15 cellular contexts compared by ENCODE assay signal in the genomic region with DNA sequence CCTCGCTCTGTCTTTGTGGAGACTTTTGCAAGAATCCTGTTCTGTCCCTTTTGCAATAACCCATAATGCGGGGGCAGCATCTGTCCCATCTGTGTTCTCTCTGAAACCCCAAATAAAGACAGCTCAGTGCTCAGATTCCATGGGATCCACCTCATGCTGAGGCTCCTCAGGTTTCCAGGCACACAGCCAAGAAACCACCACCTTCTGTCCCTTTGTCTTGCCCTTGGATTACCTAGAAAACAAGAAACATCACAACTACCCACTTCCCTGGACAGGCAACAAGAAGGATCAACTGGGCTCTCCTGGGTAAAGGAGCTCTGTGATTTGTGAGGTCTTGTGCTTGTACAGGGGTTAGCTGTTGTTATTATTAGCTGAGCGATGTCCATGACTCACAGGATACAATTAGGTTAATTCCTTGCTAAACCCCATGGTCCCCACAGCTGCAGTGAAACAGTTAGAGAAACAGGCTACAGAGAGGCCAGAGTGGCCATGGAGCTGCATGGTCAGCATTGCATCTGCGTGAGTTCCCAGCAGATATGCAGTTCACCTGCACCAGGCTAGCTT. TPM values are rescaled to one million over a fixed set of nuclear protein-coding genes. Genes with fewer than 3 reads are reported as not detected.
DNase-seq lines count a peak whose midpoint lies in the region; ATAC-seq, FAIRE-seq and TF ChIP-seq lines count a peak whose summit lies in the region.
"Had no signal": no experiment of that assay in that cellular context is flagged by ENCODE, and none has a peak within 500 bp of the region (broad histone marks: within the 10 kb centered on the region; RNA-seq: fewer than 3 reads in every experiment).

No MANE protein-coding gene starts in this region.

- H4K20me1 ChIP-seq in GM23248 (ENCODE audit: insufficient read depth) = no peaks in the 10 kb centered on the region

- H3K9me2 ChIP-seq in GM23248 (ENCODE audit: insufficient read depth) = no peaks in the 10 kb centered on the region

- no peak overlapping the region for H3K27ac ChIP-seq in GM23248
- H3K27ac ChIP-seq in SJCRH30 = 0 out of 2 replicates have a peak overlapping the region, but pooled peaks have one; percentile 21
- peak overlapping the region in 1 of 2 donors; percentile 16 for H3K27ac ChIP-seq in right atrium auricular region
- H3K27ac ChIP-seq in skeletal muscle tissue (ENCODE audit: low read depth, low read length) = peak overlapping the region; percentile 96
- H3K27ac ChIP-seq: KMS-11, spleen had no signal

- H3K9ac ChIP-seq in GM23248 = no peak overlapping the region
- peak overlapping the region; percentile 3 to 70 (median 66) for H3K9ac ChIP-seq in skeletal muscle tissue (ENCODE audit: low read depth in 1 of 3, low read length in 3 of 3)
- H3K9ac ChIP-seq: KMS-11 had no signal

- no peak overlapping the region for H3K4me3 ChIP-seq in GM23248
- no peak overlapping the region for H3K4me3 ChIP-seq in SJCRH30
- no peak overlapping the region for H3K4me3 ChIP-seq in right atrium auricular region
- H3K4me3 ChIP-seq in skeletal muscle tissue (ENCODE audit: low read length in 3 of 3) = peak overlapping the region in 2 of 3 donors; percentile 49 to 53
- H3K4me3 ChIP-seq: spleen had no signal

- peak overlapping the region; percentile 67 for H3K4me2 ChIP-seq in GM23248 (ENCODE audit: unreplicated experiment)
- H3K4me2 ChIP-seq: KMS-11 had no signal

- H3F3A ChIP-seq in GM23248 (ENCODE audit: insufficient read depth) = peaks cover 9% of the 10 kb centered on the region; the same call in 1 of the 2 replicates

- H3K36me3 ChIP-seq in GM23248 (ENCODE audit: low read depth) (no peaks in the 10 kb centered on the region), SJCRH30 (no peaks in the 10 kb centered on the region), right atrium auricular region (no peaks in the 10 kb centered on the region), skeletal muscle tissue (ENCODE audit: control insufficient read depth in 3 of 3, insufficient read depth in 3 of 3, low read length in 3 of 3) (no peaks in the 10 kb centered on the region)
- H3K36me3 ChIP-seq: spleen had no signal

- WGBS in GM23248 (ENCODE audit: low coverage in 1 of 2, low lambda C conversion rate in 2 of 2, missing lambda C conversion rate in 2 of 2), 2 experiments = 47 to 52% methylated on average over 4 of the region's 4 CpGs

- in situ Hi-C loops in GM23248 (cut with MboI) = no loop called here
- in situ Hi-C loops in KBM-7 (cut with MboI; ENCODE audit: low pct_unique_long_range_greater_than_20kb, low sequenced_read_pairs) = no loop called here

- ATAC-seq in HG03039 (IDR thresholded peaks at IDR 0.05; ENCODE audit: unreplicated experiment) = no peak
- ATAC-seq: activated CD4-positive, alpha-beta T cell treated with anti-CD3 and anti-CD28 coated beads for 36 hours had no signal

- no peak for TF ChIP-seq CTCF in right atrium auricular region (IDR thresholded peaks at IDR 0.05)

- no peaks in the 10 kb centered on the region for H3K79me2 ChIP-seq in GM23248 (ENCODE audit: insufficient read depth)

- H3K9me3 ChIP-seq in GM23248 (ENCODE audit: low read depth) (no peaks in the 10 kb centered on the region), SJCRH30 (replicated peaks) (no peaks in the 10 kb centered on the region), right atrium auricular region (no peaks in the 10 kb centered on the region), skeletal muscle tissue (ENCODE audit: control insufficient read depth in 3 of 3, low read length in 3 of 3) (no peaks in the 10 kb centered on the region)
- H3K9me3 ChIP-seq: spleen had no signal

- no peak overlapping the region for H2AFZ ChIP-seq in GM23248

- DNase-seq in GM23248 = peak; percentile 76
- DNase-seq in SJCRH30 = peak; percentile 31 to 60
- peak; percentile 21 for DNase-seq in right atrium auricular region (ENCODE audit: low spot score)
- no peak for DNase-seq in RCC 7860 (ENCODE audit: low spot score)
- no peak for DNase-seq in KBM-7
- no peak for DNase-seq in cerebellum (ENCODE audit: low spot score)
- DNase-seq: activated CD4-positive, alpha-beta T cell treated with anti-CD3 and anti-CD28 coated beads for 36 hours; activated gamma-delta T cell; cortex of kidney; NCI-H2081 treated with DMSO at 0.1 percent for 48 hours; spleen; stimulated activated CD8-positive, alpha-beta memory T cell treated with anti-CD3 and anti-CD28 coated beads, Interleukin-4, amount 100 ng/mL, for 48 hours had no signal

- H3K27me3 ChIP-seq in GM23248 (replicated peaks; ENCODE audit: insufficient read depth) (no peaks in the 10 kb centered on the region), SJCRH30 (no peaks in the 10 kb centered on the region), right atrium auricular region (no peaks in the 10 kb centered on the region), skeletal muscle tissue (ENCODE audit: control insufficient read depth in 3 of 3, insufficient read depth in 3 of 3, low read length in 3 of 3) (no peaks in the 10 kb centered on the region)
- H3K27me3 ChIP-seq: spleen had no signal

- peaks cover 13% of the 10 kb centered on the region for H3K4me1 ChIP-seq in GM23248 (ENCODE audit: insufficient read depth)
- H3K4me1 ChIP-seq in SJCRH30 = peaks cover 7% of the 10 kb centered on the region; the same call in 1 of the 2 replicates
- H3K4me1 ChIP-seq in right atrium auricular region = peaks cover 0 to 8% of the 10 kb centered on the region in 2 donors
- peaks cover 33 to 69% (median 59%) of the 10 kb centered on the region in 3 donors for H3K4me1 ChIP-seq in skeletal muscle tissue (ENCODE audit: control insufficient read depth in 3 of 3, insufficient read depth in 3 of 3, low read length in 3 of 3)
- H3K4me1 ChIP-seq: spleen had no signal

- no peak for FAIRE-seq in RCC 7860 (lab: Jason Lieb, UNC)

RNA-seq across cellular contexts. Expression of gene CXCL12, which starts 50.2 kb away (rescaled TPM):
- 341 and 364 TPM in 2 replicates for total RNA-seq in GM23248 (2014; rRNA removed; shearing (Covaris generic))
- 609 and 636 TPM in 2 replicates for polyA plus RNA-seq in GM23248 (2016; fragmentation: Nextera tagmentation; extraction: Ambion mirVana)
- not detected in 2 replicates for total RNA-seq in SJCRH30 (2014; rRNA removed; shearing (Covaris generic))
- total RNA-seq in right atrium auricular region (10 to 100 TPM; 53.8 to 64.0 TPM), skeletal muscle tissue (83.5 TPM), cerebellum (90.7 TPM)
- total RNA-seq: activated CD4-positive, alpha-beta T cell treated with anti-CD3 and anti-CD28 coated beads for 36 hours had no signal

Comparison
In these comparisons a context has a peak if more than half of its experiments do, and no peak if none do; other contexts are left out.
1. DNase-seq: peak in GM23248 (single experiment), SJCRH30 (2 of 2) and right atrium auricular region (single experiment); none in RCC 7860 (single experiment), KBM-7 (single experiment) and cerebellum (single experiment).
2. H3K4me3 ChIP-seq: peak in skeletal muscle tissue (2 of 3); none in GM23248 (single experiment), SJCRH30 (single experiment) and right atrium auricular region (0 of 2).
3. RNA of gene CXCL12, which starts 50.2 kb away (total RNA-seq): 341 to 364 TPM in GM23248, 90.7 TPM in cerebellum (single experiment), 83.5 TPM in skeletal muscle tissue (single experiment) and 53.8 to 64.0 TPM in right atrium auricular region; not detected in SJCRH30; every median in the first group is over 10 times any median in the second.